16 cellular contexts compared by ENCODE assay signal in genomic region chrX:37697169-37697760, GRCh38. TPM values are rescaled to one million over a fixed set of nuclear protein-coding genes. Genes with fewer than 3 reads are reported as not detected.
DNase-seq lines count a peak whose midpoint lies in the region; ATAC-seq and TF ChIP-seq lines count a peak whose summit lies in the region.
"Had no signal": no experiment of that assay in that cellular context is flagged by ENCODE, and none has a peak within 500 bp of the region (broad histone marks: within the 10 kb centered on the region; RNA-seq: fewer than 3 reads in every experiment).

No MANE protein-coding gene starts in this region.

- H3K4me1 Mint-ChIP-seq in activated CD4-positive, alpha-beta memory T cell treated with anti-CD3 and anti-CD28 coated beads, Interleukin-2, amount 10 ng/mL, durations not matched to agents 7 days and 5 days: no peaks in the 10 kb centered on the region

- DNase-seq in NCI-H1105 treated with DMSO at 0.1 percent for 48 hours (lab: John Stamatoyannopoulos, UW) (peak; percentile 24), NCI-H1105 (lab: John Stamatoyannopoulos, UW) (no peak), left ventricle myocardium superior (no peak), left cardiac atrium (no peak), epithelial cell of esophagus (ENCODE audit: low read depth) (peak; percentile 36)
- DNase-seq in activated naive CD4-positive, alpha-beta T cell treated with anti-CD3 and anti-CD28 coated beads, Interleukin-2, amount 50 U/mL, for 16 hours: no peak
- DNase-seq in stimulated activated naive CD8-positive, alpha-beta T cell treated with anti-CD3 and anti-CD28 coated beads, Interleukin-15, Interleukin-2, amounts not matched to agents 100 U/mL and 50 U/mL, for 24 hours: no peak
- no peak for DNase-seq in activated CD4-positive, alpha-beta memory T cell treated with anti-CD3 and anti-CD28 coated beads, Interleukin-2, amount 10 ng/mL, durations not matched to agents 7 days and 5 days
- DNase-seq: DMS53, NCI-H1417 treated with DMSO at 0.1 percent for 48 hours, NCI-H446, NCI-H748 treated with DMSO at 0.1 percent for 48 hours, Peyer's patch, SIG-M5 had no signal

- no peaks in the 10 kb centered on the region for H3K27me3 Mint-ChIP-seq in activated CD4-positive, alpha-beta memory T cell treated with anti-CD3 and anti-CD28 coated beads, Interleukin-2, amount 10 ng/mL, durations not matched to agents 7 days and 5 days

- H3K36me3 Mint-ChIP-seq in activated CD4-positive, alpha-beta memory T cell treated with anti-CD3 and anti-CD28 coated beads, Interleukin-2, amount 10 ng/mL, durations not matched to agents 7 days and 5 days (ENCODE audit: low read depth): no peaks in the 10 kb centered on the region

- no peaks in the 10 kb centered on the region for H3K9me3 Mint-ChIP-seq in activated CD4-positive, alpha-beta memory T cell treated with anti-CD3 and anti-CD28 coated beads, Interleukin-2, amount 10 ng/mL, durations not matched to agents 7 days and 5 days

- ATAC-seq in left ventricle myocardium superior: peak; percentile 70
- ATAC-seq in left cardiac atrium: no peak
- no peak for ATAC-seq in stimulated activated naive CD8-positive, alpha-beta T cell treated with anti-CD3 and anti-CD28 coated beads, Interleukin-15, Interleukin-2, amounts not matched to agents 100 U/mL and 50 U/mL, for 24 hours
- ATAC-seq: HepG2 had no signal

- H3K4me3 Mint-ChIP-seq in activated CD4-positive, alpha-beta memory T cell treated with anti-CD3 and anti-CD28 coated beads, Interleukin-2, amount 10 ng/mL, durations not matched to agents 7 days and 5 days: no peak overlapping the region

- no peak for TF ChIP-seq CTCF in epithelial cell of esophagus (IDR thresholded peaks at IDR 0.05; ENCODE audit: insufficient read depth, low read depth, low read length, missing control alignments)

- CTCF ChIA-PET in activated CD4-positive, alpha-beta memory T cell treated with anti-CD3 and anti-CD28 coated beads, Interleukin-2, amount 10 ng/mL, durations not matched to agents 7 days and 5 days (lab: Charles Lee): no interaction called here

- no peak overlapping the region for H3K4me3 ChIP-seq in epithelial cell of esophagus (ENCODE audit: low read length)
- H3K4me3 ChIP-seq: BLaER1 treated with 17β-estradiol and CSF1 and Interleukin-3, amounts not matched to agents 10 nM and 100 nM; Peyer's patch had no signal

- POLR2A ChIA-PET in activated CD4-positive, alpha-beta memory T cell treated with anti-CD3 and anti-CD28 coated beads, Interleukin-2, amount 10 ng/mL, durations not matched to agents 7 days and 5 days (lab: Charles Lee): no interaction called here

- intact Hi-C loops in left ventricle myocardium superior (cut with micrococcal nuclease) (no loop called here), left cardiac atrium (cut with DNase I) (no loop called here)

- H3K27ac Mint-ChIP-seq in activated CD4-positive, alpha-beta memory T cell treated with anti-CD3 and anti-CD28 coated beads, Interleukin-2, amount 10 ng/mL, durations not matched to agents 7 days and 5 days: no peak overlapping the region

RNA-seq across cellular contexts. Expression of gene XK, which starts 11.7 kb away (rescaled TPM):
- total RNA-seq in left ventricle myocardium superior (8.7 TPM), left cardiac atrium (1 to 10 TPM; 4.4 to 6.0 TPM)
- total RNA-seq in activated CD4-positive, alpha-beta memory T cell treated with anti-CD3 and anti-CD28 coated beads, Interleukin-2, amount 10 ng/mL, durations not matched to agents 7 days and 5 days: not detected
- total RNA-seq: HepG2 had no signal

Comparison
In these comparisons a context has a peak if more than half of its experiments do, and no peak if none do; other contexts are left out.
1. DNase-seq: peak in NCI-H1105 treated with DMSO at 0.1 percent for 48 hours (single experiment) and epithelial cell of esophagus (single experiment); none in NCI-H1105 (single experiment), left ventricle myocardium superior (single experiment), left cardiac atrium (single experiment), activated naive CD4-positive, alpha-beta T cell treated with anti-CD3 and anti-CD28 coated beads, Interleukin-2, amount 50 U/mL, for 16 hours (single experiment), stimulated activated naive CD8-positive, alpha-beta T cell treated with anti-CD3 and anti-CD28 coated beads, Interleukin-15, Interleukin-2, amounts not matched to agents 100 U/mL and 50 U/mL, for 24 hours (single experiment) and activated CD4-positive, alpha-beta memory T cell treated with anti-CD3 and anti-CD28 coated beads, Interleukin-2, amount 10 ng/mL, durations not matched to agents 7 days and 5 days (single experiment).